Comparison of ENCODE assay signal across 8 cellular contexts in genomic region chr5:134758504-134759341, GRCh38. TPM values are rescaled to one million over a fixed set of nuclear protein-coding genes. Genes with fewer than 3 reads are reported as not detected.
DNase-seq lines count a peak whose midpoint lies in the region; ATAC-seq and TF ChIP-seq lines count a peak whose summit lies in the region.

Gene DDX46 (plus strand): TSS chr5:134758779. CDS start chr5:134758939, 160 bp downstream.

- no peaks in the 10 kb centered on the region for H3K27me3 ChIP-seq in right lobe of liver

- peaks cover 0 to 14% (median 6%) of the 10 kb centered on the region in 4 donors for H3K4me1 ChIP-seq in right lobe of liver

- DNase-seq in CD1c-positive myeloid dendritic cell (ENCODE audit: extremely low spot score) (peak; percentile 96), NCI-H748 treated with DMSO at 0.1 percent for 48 hours (lab: John Stamatoyannopoulos, UW) (peak; percentile 89), dermis blood vessel endothelial cell (peak; percentile 96), right lobe of liver (peak; percentile 93 to 94 (median 93))
- peak; percentile 91 to 94 for DNase-seq in activated CD4-positive, alpha-beta T cell treated with anti-CD3 and anti-CD28 coated beads, Interleukin-2, amount 50 U/mL, for 4 hours
- peak; percentile 91 to 94 for DNase-seq in stimulated activated CD4-positive, alpha-beta T cell treated with anti-CD3 and anti-CD28 coated beads, Interleukin-4, amount 100 ng/mL, for 4 hours

- TF ChIP-seq POLR2A in right lobe of liver (IDR thresholded peaks at IDR 0.05): peak; percentile 73

- under 1% methylated on average over 16 of the region's 73 CpGs for WGBS in right lobe of liver (ENCODE audit: insufficient coverage, low coverage, low lambda C conversion rate, missing lambda C conversion rate)

- intact Hi-C loops in right lobe of liver (cut with DNase I): no loop called here

- H3K4me3 ChIP-seq in right lobe of liver: peak within 1 kb of the TSS; percentile 72 to 90 (median 79)

- TF ChIP-seq CTCF in right lobe of liver (IDR thresholded peaks at IDR 0.05): peak; percentile 76 to 93 (median 88)

- ATAC-seq in GM19372 (IDR thresholded peaks at IDR 0.05; ENCODE audit: low read depth, unreplicated experiment): peak; percentile 98
- peak; percentile 86 for ATAC-seq in HG03558 (IDR thresholded peaks at IDR 0.05; ENCODE audit: extremely low read depth, unreplicated experiment)
- ATAC-seq in right lobe of liver: peak; percentile 100

- H3K36me3 ChIP-seq in right lobe of liver: no peaks in the 10 kb centered on the region

- H3K9me3 ChIP-seq in right lobe of liver: no peaks in the 10 kb centered on the region

- H3K27ac ChIP-seq in right lobe of liver: peak within 1 kb of the TSS in 2 of 3 donors; percentile 20 to 49

RNA-seq across cellular contexts. Expression of gene DDX46, which starts in this region (rescaled TPM):
- total RNA-seq in dermis blood vessel endothelial cell: 21.8 and 31.7 TPM in 2 replicates
- total RNA-seq in right lobe of liver: 10 to 100 TPM; 13.6 to 22.6 (median 20.6) TPM

Comparison
In these comparisons a context has a peak if more than half of its experiments do, and no peak if none do; other contexts are left out.
1. Peak in every context shown above with its lines: DNase-seq, ATAC-seq, H3K4me3 ChIP-seq and H3K27ac ChIP-seq.